In genomic region chr19:38210458-38210987, GRCh38 we compare ENCODE assay signal across 1 cellular context.
TF ChIP-seq lines count a peak whose summit lies in the region.

No MANE protein-coding gene starts in this region.

TF ChIP-seq in HEK293, 187 proteins besides CTCF, POLR2A, EP300 and RAD21 (continued from another document):
- TF ChIP-seq ZBTB21 (tag by site-specific recombination; IDR thresholded peaks at IDR 0.05) (0 out of 2 replicates have a peak, but pooled peaks have one; percentile 31), TCF7L2 (IDR thresholded peaks at IDR 0.05; ENCODE audit: borderline replicate concordance, low read depth, low read length) (no peak), SALL2 (tag by site-specific recombination; IDR thresholded peaks at IDR 0.05; ENCODE audit: borderline replicate concordance) (0 out of 2 replicates have a peak, but pooled peaks have one; percentile 14), ZNF558 (tag by site-specific recombination; IDR thresholded peaks at IDR 0.05) (no peak)
